ENCODE assay signal across 1 cellular context in the genomic region with DNA sequence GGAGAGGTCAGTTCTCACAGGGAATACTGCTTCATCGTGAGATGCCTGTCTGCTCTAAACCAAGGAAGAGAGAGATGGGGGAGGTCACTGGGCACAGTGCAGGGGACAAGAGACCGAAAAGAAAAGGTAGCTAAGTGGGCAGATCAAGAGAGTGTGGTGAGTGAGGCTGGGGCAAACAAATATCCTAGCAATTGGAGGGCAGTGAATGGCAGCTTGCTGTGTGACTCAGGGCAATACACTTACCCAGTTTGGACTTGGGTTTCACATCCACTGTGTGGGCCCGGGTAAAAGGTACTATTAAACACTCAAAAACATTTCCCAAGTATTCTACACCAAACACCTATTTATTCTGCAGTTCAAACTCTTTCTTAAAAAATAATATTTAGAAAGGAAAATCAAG.
TF ChIP-seq lines count a peak whose summit lies in the region.

No MANE protein-coding gene starts in this region.

TF ChIP-seq in WTC11, 78 proteins besides CTCF, POLR2A, EP300 and RAD21 (continued from another document):
- TF ChIP-seq, protein P1, sequence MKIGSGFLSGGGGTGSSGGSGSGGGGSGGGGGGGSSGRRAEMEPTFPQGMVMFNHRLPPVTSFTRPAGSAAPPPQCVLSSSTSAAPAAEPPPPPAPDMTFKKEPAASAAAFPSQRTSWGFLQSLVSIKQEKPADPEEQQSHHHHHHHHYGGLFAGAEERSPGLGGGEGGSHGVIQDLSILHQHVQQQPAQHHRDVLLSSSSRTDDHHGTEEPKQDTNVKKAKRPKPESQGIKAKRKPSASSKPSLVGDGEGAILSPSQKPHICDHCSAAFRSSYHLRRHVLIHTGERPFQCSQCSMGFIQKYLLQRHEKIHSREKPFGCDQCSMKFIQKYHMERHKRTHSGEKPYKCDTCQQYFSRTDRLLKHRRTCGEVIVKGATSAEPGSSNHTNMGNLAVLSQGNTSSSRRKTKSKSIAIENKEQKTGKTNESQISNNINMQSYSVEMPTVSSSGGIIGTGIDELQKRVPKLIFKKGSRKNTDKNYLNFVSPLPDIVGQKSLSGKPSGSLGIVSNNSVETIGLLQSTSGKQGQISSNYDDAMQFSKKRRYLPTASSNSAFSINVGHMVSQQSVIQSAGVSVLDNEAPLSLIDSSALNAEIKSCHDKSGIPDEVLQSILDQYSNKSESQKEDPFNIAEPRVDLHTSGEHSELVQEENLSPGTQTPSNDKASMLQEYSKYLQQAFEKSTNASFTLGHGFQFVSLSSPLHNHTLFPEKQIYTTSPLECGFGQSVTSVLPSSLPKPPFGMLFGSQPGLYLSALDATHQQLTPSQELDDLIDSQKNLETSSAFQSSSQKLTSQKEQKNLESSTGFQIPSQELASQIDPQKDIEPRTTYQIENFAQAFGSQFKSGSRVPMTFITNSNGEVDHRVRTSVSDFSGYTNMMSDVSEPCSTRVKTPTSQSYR (CRISPR knock-in tag; IDR thresholded peaks at IDR 0.05): no peak
- no peak for TF ChIP-seq ZNF219 (CRISPR knock-in tag; IDR thresholded peaks at IDR 0.05; ENCODE audit: borderline replicate concordance)
- no peak for TF ChIP-seq NR3C1 (CRISPR knock-in tag; conservative IDR thresholded peaks at IDR 0.05; ENCODE audit: low read depth)
- no peak for TF ChIP-seq CBFB (CRISPR knock-in tag; IDR thresholded peaks at IDR 0.05; ENCODE audit: low read depth)
- TF ChIP-seq FOXP1 (CRISPR knock-in tag; IDR thresholded peaks at IDR 0.05; ENCODE audit: borderline replicate concordance): no peak
- TF ChIP-seq NR2C2 (CRISPR knock-in tag; IDR thresholded peaks at IDR 0.05): no peak
- TF ChIP-seq, protein P2, sequence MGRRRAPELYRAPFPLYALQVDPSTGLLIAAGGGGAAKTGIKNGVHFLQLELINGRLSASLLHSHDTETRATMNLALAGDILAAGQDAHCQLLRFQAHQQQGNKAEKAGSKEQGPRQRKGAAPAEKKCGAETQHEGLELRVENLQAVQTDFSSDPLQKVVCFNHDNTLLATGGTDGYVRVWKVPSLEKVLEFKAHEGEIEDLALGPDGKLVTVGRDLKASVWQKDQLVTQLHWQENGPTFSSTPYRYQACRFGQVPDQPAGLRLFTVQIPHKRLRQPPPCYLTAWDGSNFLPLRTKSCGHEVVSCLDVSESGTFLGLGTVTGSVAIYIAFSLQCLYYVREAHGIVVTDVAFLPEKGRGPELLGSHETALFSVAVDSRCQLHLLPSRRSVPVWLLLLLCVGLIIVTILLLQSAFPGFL (CRISPR knock-in tag; IDR thresholded peaks at IDR 0.05; ENCODE audit: borderline replicate concordance): no peak
- no peak for TF ChIP-seq ZNF396 (CRISPR knock-in tag; IDR thresholded peaks at IDR 0.05; ENCODE audit: borderline replicate concordance)
